24 cellular contexts compared by ENCODE assay signal in genomic region chr10:49381111-49381900, GRCh38. TPM values are rescaled to one million over a fixed set of nuclear protein-coding genes. Genes with fewer than 3 reads are reported as not detected.
"Had no signal": no experiment of that assay in that cellular context is flagged by ENCODE, and none has a peak within 500 bp of the region (broad histone marks: within the 10 kb centered on the region; RNA-seq: fewer than 3 reads in every experiment).

No MANE protein-coding gene starts in this region.

- ATAC-seq: effector memory CD8-positive, alpha-beta T cell; gastrocnemius medialis had no signal

- FAIRE-seq: islet of Langerhans, small intestine had no signal

- H3K4me3 ChIP-seq: esophagus muscularis mucosa, gastrocnemius medialis, heart right ventricle, left ventricle myocardium inferior, lung, suprapubic skin, thyroid gland, uterus had no signal

- H3K9me3 ChIP-seq: esophagus muscularis mucosa, gastrocnemius medialis, heart right ventricle, left ventricle myocardium inferior, neutrophil, suprapubic skin, thyroid gland, uterus had no signal

- DNase-seq: effector memory CD8-positive, alpha-beta T cell; gastrocnemius medialis; heart right ventricle; hypothalamus; kidney glomerular epithelial cell; left ventricle myocardium inferior; mesendoderm; naive B cell; nephron progenitor cell; posterior cingulate gyrus; small intestine; stimulated activated CD4-positive, alpha-beta T cell treated with anti-CD3 and anti-CD28 coated beads, Interleukin-2, amount 100 ng/mL, for 48 hours; stimulated activated naive CD4-positive, alpha-beta T cell treated with Interleukin-2 at 50 U/mL for 16 hours; thyroid gland; uterus had no signal

- H3K4me1 ChIP-seq: esophagus muscularis mucosa, gastrocnemius medialis, heart right ventricle, suprapubic skin, thyroid gland, uterus had no signal

- H3K27me3 ChIP-seq: neutrophil, thyroid gland, uterus had no signal

- H3K27ac ChIP-seq: epithelial cell of prostate, esophagus muscularis mucosa, gastrocnemius medialis, heart right ventricle, left ventricle myocardium inferior, neutrophil, suprapubic skin, thyroid gland, uterus had no signal

- H3K36me3 ChIP-seq: esophagus muscularis mucosa, gastrocnemius medialis, heart right ventricle, left ventricle myocardium inferior, neutrophil, suprapubic skin, thyroid gland, uterus had no signal

RNA-seq across cellular contexts. Expression of gene DRGX, which starts 14.6 kb away (rescaled TPM):
- total RNA-seq: esophagus muscularis mucosa, fibroblast of villous mesenchyme, gastrocnemius medialis, heart right ventricle, left ventricle myocardium inferior, lung, osteoblast, pulmonary artery endothelial cell, thyroid gland had no signal
